ENCODE assay signal across 8 cellular contexts in the genomic region with DNA sequence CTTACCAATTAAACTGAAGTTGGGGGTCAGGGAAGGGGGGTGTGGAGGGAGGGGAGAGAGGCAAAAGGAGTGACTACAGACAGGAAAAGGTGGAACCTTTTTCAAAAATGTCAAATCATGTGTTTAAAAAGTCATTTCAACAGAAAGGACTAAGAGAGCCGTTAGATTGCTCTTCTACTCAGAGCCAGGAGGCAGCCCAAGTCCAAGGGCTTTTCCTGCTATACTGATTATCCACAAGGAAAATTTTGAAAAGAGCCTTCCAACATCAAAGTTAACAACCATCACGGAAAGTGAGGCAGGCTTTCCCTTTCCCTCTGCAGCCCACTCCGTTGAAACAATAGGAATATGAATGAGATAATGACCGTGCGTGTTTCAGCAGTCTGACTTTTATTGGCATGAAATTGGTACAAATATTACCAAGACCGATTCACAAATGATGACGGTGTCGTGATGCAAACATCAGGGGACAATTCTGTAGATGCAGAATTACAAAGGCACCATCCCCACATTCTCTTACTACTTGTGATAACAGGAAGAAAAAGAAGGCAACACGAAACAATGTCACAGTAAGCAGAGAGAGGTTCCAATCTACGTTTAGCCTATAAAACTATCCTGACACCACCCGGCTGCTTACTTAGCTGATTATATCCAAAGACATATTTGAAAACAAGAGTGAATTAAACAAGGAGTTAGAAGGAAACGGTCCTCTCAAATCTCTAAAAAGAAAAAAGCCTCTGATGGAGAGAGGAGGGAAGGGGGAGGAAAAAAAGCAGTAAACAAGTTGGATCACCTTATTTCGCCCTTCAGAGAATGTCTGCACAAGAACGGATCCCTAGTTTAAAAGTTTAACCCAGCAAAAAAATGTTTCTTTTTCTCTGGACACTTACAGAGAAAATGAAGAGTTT.
A peak's percentile ranks its signal among the peaks of the same experiment; 100 is the strongest.
DNase-seq lines count a peak whose midpoint lies in the region; FAIRE-seq and TF ChIP-seq lines count a peak whose summit lies in the region.

No MANE protein-coding gene starts in this region.

- H3K4me3 ChIP-seq in SK-N-MC: peak overlapping the region; percentile 79
- H3K4me3 ChIP-seq in dorsolateral prefrontal cortex: peak overlapping the region; percentile 30 to 75 (median 60)
- no peak overlapping the region for H3K4me3 ChIP-seq in mesendoderm (ENCODE audit: low read length)

- H3K9me3 ChIP-seq in SK-N-MC (ENCODE audit: low read depth, low read length): no peaks in the 10 kb centered on the region

- H2BK15ac ChIP-seq in mesendoderm (replicated peaks; ENCODE audit: low read depth): peak overlapping the region; percentile 76

- H4K5ac ChIP-seq in mesendoderm (ENCODE audit: low read length): no peak overlapping the region

- DNase-seq in activated T-cell treated with anti-CD3 and anti-CD28 coated beads, Interleukin-2, amount 50 U/mL, for 1 hour: peak; percentile 31
- no peak for DNase-seq in activated T-cell treated with anti-CD3 and anti-CD28 coated beads, Interleukin-2, amount 50 U/mL, for 48 hours
- no peak for DNase-seq in SK-N-MC (ENCODE audit: low read depth, low spot score)
- no peak for DNase-seq in dorsolateral prefrontal cortex
- DNase-seq in mesendoderm: peak; percentile 41
- DNase-seq in urothelium cell line (ENCODE audit: low spot score): peak; percentile 36
- DNase-seq in GM19240 (ENCODE audit: insufficient read length, low spot score): no peak
- DNase-seq in NCI-H2029 (lab: John Stamatoyannopoulos, UW): no peak

- H3K79me2 ChIP-seq in mesendoderm (ENCODE audit: control insufficient read depth, insufficient read depth, low read length): no peaks in the 10 kb centered on the region

- peak overlapping the region; percentile 18 for H3K4me2 ChIP-seq in mesendoderm (ENCODE audit: low read length)

- no peaks in the 10 kb centered on the region for H3K27me3 ChIP-seq in dorsolateral prefrontal cortex
- no peaks in the 10 kb centered on the region for H3K27me3 ChIP-seq in mesendoderm (ENCODE audit: insufficient read depth, low read length, poor library complexity)

- peak in 1 of 56 donors; percentile 4 for TF ChIP-seq CTCF in dorsolateral prefrontal cortex (IDR thresholded peaks at IDR 0.05 in 54 of 56, conservative IDR thresholded peaks at IDR 0.05 in 2 of 56; ENCODE audit: low read depth in 1 of 56, partially characterized antibody in 56 of 56)

- intact Hi-C loops in dorsolateral prefrontal cortex (cut with DNase I): loop anchor here (5.0 kb wide), 3 partner anchors 68 to 457 kb away; a partner anchor contains a TSS

- H3K4ac ChIP-seq in mesendoderm (ENCODE audit: low read depth, low read length): peak overlapping the region; percentile 55

- no CpG with 5 or more reads among the region's 14 CpGs for WGBS in mesendoderm (ENCODE audit: extremely low coverage, insufficient coverage, low lambda C conversion rate)

- H3K9ac ChIP-seq in SK-N-MC (ENCODE audit: insufficient read length): peak overlapping the region; percentile 67
- H3K9ac ChIP-seq in mesendoderm (ENCODE audit: low read length): peak overlapping the region; percentile 35

- FAIRE-seq in urothelium cell line (lab: Jason Lieb, UNC): peak; percentile 32

- no peaks in the 10 kb centered on the region for H3K79me1 ChIP-seq in mesendoderm (ENCODE audit: low read length)

- H3K36me3 ChIP-seq in SK-N-MC (ENCODE audit: insufficient read depth, low read length) (no peaks in the 10 kb centered on the region), mesendoderm (ENCODE audit: control insufficient read depth, insufficient read depth, low read length) (no peaks in the 10 kb centered on the region)

- H4K8ac ChIP-seq in mesendoderm (ENCODE audit: low read depth, low read length): no peak overlapping the region

- H2BK120ac ChIP-seq in mesendoderm (ENCODE audit: low read depth, low read length): peak overlapping the region; percentile 85

- H3K18ac ChIP-seq in mesendoderm (ENCODE audit: low read length): peak overlapping the region; percentile 65

- peaks cover 3% of the 10 kb centered on the region for H3K4me1 ChIP-seq in mesendoderm (ENCODE audit: control insufficient read depth, low read depth, low read length)

- no peak overlapping the region for H2BK5ac ChIP-seq in mesendoderm (ENCODE audit: low read length)

- no peak overlapping the region for H3K23ac ChIP-seq in mesendoderm (ENCODE audit: low read length)

- peak overlapping the region; percentile 81 for H3K27ac ChIP-seq in SK-N-MC
- peak overlapping the region in 58 of 59 donors; percentile 22 to 93 (median 82) for H3K27ac ChIP-seq in dorsolateral prefrontal cortex
- H3K27ac ChIP-seq in mesendoderm (ENCODE audit: low read depth, low read length): peak overlapping the region; percentile 69

- no peak overlapping the region for H2AK5ac ChIP-seq in mesendoderm (ENCODE audit: low read length)

- peak overlapping the region; percentile 59 for H3K56ac ChIP-seq in mesendoderm (ENCODE audit: low read length)

Comparison
In these comparisons a context has a peak if more than half of its experiments do, and no peak if none do; other contexts are left out.
1. DNase-seq: peak in activated T-cell treated with anti-CD3 and anti-CD28 coated beads, Interleukin-2, amount 50 U/mL, for 1 hour (single experiment), mesendoderm (single experiment) and urothelium cell line (single experiment); none in activated T-cell treated with anti-CD3 and anti-CD28 coated beads, Interleukin-2, amount 50 U/mL, for 48 hours (0 of 2), SK-N-MC (single experiment), dorsolateral prefrontal cortex (0 of 10), GM19240 (single experiment) and NCI-H2029 (single experiment).
2. Peak in every context shown above with its lines, with median percentiles within 50 percentile points of each other: H3K27ac ChIP-seq.